1 cellular context compared by ENCODE assay signal in genomic region chr6:168979254-168979653, GRCh38.
A peak's percentile ranks its signal among the peaks of the same experiment; 100 is the strongest.
TF ChIP-seq lines count a peak whose summit lies in the region.

No MANE protein-coding gene starts in this region.

TF ChIP-seq in H1, 55 proteins besides CTCF, POLR2A, EP300 and RAD21:
- TF ChIP-seq SP4 (IDR thresholded peaks at IDR 0.05; ENCODE audit: low read length) (no peak), HDAC6 (IDR thresholded peaks at IDR 0.05; ENCODE audit: low read depth, low read length) (no peak), MAFK (IDR thresholded peaks at IDR 0.05; ENCODE audit: low read depth, low read length) (no peak), POU5F1 (IDR thresholded peaks at IDR 0.05; ENCODE audit: low read depth, low read length) (0 out of 2 replicates have a peak, but pooled peaks have one; percentile 48), FOSL1 (IDR thresholded peaks at IDR 0.05; ENCODE audit: insufficient read depth, low read depth, low read length) (no peak), BRCA1 (IDR thresholded peaks at IDR 0.05; ENCODE audit: low read depth, low read length) (no peak)
